Comparison of ENCODE assay signal across 8 cellular contexts in genomic region chr14:105482486-105483110, GRCh38. TPM values are rescaled to one million over a fixed set of nuclear protein-coding genes. Genes with fewer than 3 reads are reported as not detected.
DNase-seq lines count a peak whose midpoint lies in the region; ATAC-seq and TF ChIP-seq lines count a peak whose summit lies in the region.

No MANE protein-coding gene starts in this region.

- H3K14ac ChIP-seq in neuronal stem cell (ENCODE audit: low read length): peak overlapping the region; percentile 58

- H3K27ac ChIP-seq in BLaER1 treated with 17β-estradiol and CSF1 and Interleukin-3, amounts not matched to agents 10 nM and 100 nM: peak overlapping the region; percentile 58 to 98 (median 86); a peak in 21 of 22 replicates
- H3K27ac ChIP-seq in PC-9: peak overlapping the region; percentile 27
- H3K27ac ChIP-seq in neuronal stem cell (replicated peaks; ENCODE audit: low read length): no peak overlapping the region
- H3K27ac ChIP-seq in OCI-LY7 (ENCODE audit: low read depth, low read length, poor library complexity, severe bottlenecking): no peak overlapping the region

- peak overlapping the region; percentile 96 to 100 (median 100) for H3K4me2 ChIP-seq in BLaER1 treated with 17β-estradiol and CSF1 and Interleukin-3, amounts not matched to agents 10 nM and 100 nM
- H3K4me2 ChIP-seq in PC-9: peak overlapping the region; percentile 100
- no peak overlapping the region for H3K4me2 ChIP-seq in neuronal stem cell (ENCODE audit: insufficient read depth, low read length, poor library complexity, severe bottlenecking)
- no peak overlapping the region for H3K4me2 ChIP-seq in OCI-LY7 (ENCODE audit: low read length)

- H4K8ac ChIP-seq in neuronal stem cell (ENCODE audit: low read depth, low read length): no peak overlapping the region

- H4K91ac ChIP-seq in neuronal stem cell (ENCODE audit: low read depth, low read length, poor library complexity): peak overlapping the region; percentile 59

- H3K9ac ChIP-seq in BLaER1 treated with 17β-estradiol and CSF1 and Interleukin-3, amounts not matched to agents 10 nM and 100 nM: peak overlapping the region; percentile 55 to 90 (median 76)
- H3K9ac ChIP-seq in endocrine pancreas (ENCODE audit: control insufficient read depth, insufficient read depth, low read length) (peak overlapping the region; percentile 82), neuronal stem cell (ENCODE audit: low read depth, low read length, poor library complexity) (peak overlapping the region; percentile 61)

- H3K9me3 ChIP-seq in BLaER1 treated with 17β-estradiol and CSF1 and Interleukin-3, amounts not matched to agents 10 nM and 100 nM (replicated peaks in 1 of 11): no peaks in the 10 kb centered on the region
- no peaks in the 10 kb centered on the region for H3K9me3 ChIP-seq in PC-9 (ENCODE audit: insufficient read depth, low read depth)
- no peaks in the 10 kb centered on the region for H3K9me3 ChIP-seq in endocrine pancreas (ENCODE audit: control insufficient read depth, low read length)
- peaks cover 0 to 6% of the 10 kb centered on the region in 2 donors for H3K9me3 ChIP-seq in neuronal stem cell (replicated peaks in 1 of 2; ENCODE audit: control insufficient read depth in 2 of 2, insufficient read depth in 1 of 2, low read depth in 1 of 2, low read length in 2 of 2)
- H3K9me3 ChIP-seq in OCI-LY7 (ENCODE audit: low read length): no peaks in the 10 kb centered on the region

- H3K9me2 ChIP-seq in PC-9 (ENCODE audit: insufficient read depth) (no peaks in the 10 kb centered on the region), OCI-LY7 (ENCODE audit: insufficient read depth, low read length) (no peaks in the 10 kb centered on the region)

- H2AK5ac ChIP-seq in neuronal stem cell (ENCODE audit: low read depth, low read length): peak overlapping the region; percentile 77

- BruUV-seq in PC-9 (replicated peaks; lab: Mats Ljungman, UMichigan) (no TSS peak), OCI-LY7 (replicated peaks; lab: Mats Ljungman, UMichigan) (no TSS peak)

- H3K79me2 ChIP-seq in PC-9 (ENCODE audit: low read depth): no peaks in the 10 kb centered on the region
- H3K79me2 ChIP-seq in OCI-LY7 (ENCODE audit: insufficient read depth, low read depth, low read length): no peaks in the 10 kb centered on the region

- no peak for TF ChIP-seq CTCF in PC-9 (conservative IDR thresholded peaks at IDR 0.05)
- no peak for TF ChIP-seq CTCF in OCI-LY7 (conservative IDR thresholded peaks at IDR 0.05; ENCODE audit: low read length)

- peaks cover 52 to 87% (median 82%) of the 10 kb centered on the region in 10 experiments for H3K4me1 ChIP-seq in BLaER1 treated with 17β-estradiol and CSF1 and Interleukin-3, amounts not matched to agents 10 nM and 100 nM
- H3K4me1 ChIP-seq in PC-9 (replicated peaks; ENCODE audit: insufficient read depth) (peaks cover 37% of the 10 kb centered on the region), endocrine pancreas (ENCODE audit: control insufficient read depth, insufficient read depth, low read length) (no peaks in the 10 kb centered on the region), neuronal stem cell (ENCODE audit: control insufficient read depth in 2 of 2, insufficient read depth in 1 of 2, low read depth in 1 of 2, low read length in 2 of 2) (peaks cover 50 to 60% of the 10 kb centered on the region in 2 donors), OCI-LY7 (ENCODE audit: insufficient read depth, low read length, poor library complexity, severe bottlenecking) (peaks cover 28% of the 10 kb centered on the region)

- intact Hi-C loops in PC-9 (cut with micrococcal nuclease; ENCODE audit: unreplicated experiment) (loop anchor here (2.0 to 5.0 kb wide), 3 partner anchors 180 to 510 kb away; partner anchors contain the start of gene BRF1), OCI-LY7 (cut with micrococcal nuclease; ENCODE audit: unreplicated experiment) (no loop called here)

- peak overlapping the region; percentile 92 for H3K4ac ChIP-seq in neuronal stem cell (ENCODE audit: low read length)

- DNase-seq in PC-9 (no peak), neuronal stem cell (ENCODE audit: low spot score) (no peak), OCI-LY7 (ENCODE audit: low spot score) (no peak)

- no peak for ATAC-seq in HG03280 (IDR thresholded peaks at IDR 0.05; ENCODE audit: unreplicated experiment)
- no peak for ATAC-seq in HG02884 (IDR thresholded peaks at IDR 0.05; ENCODE audit: unreplicated experiment)
- no peak for ATAC-seq in HG03097 (IDR thresholded peaks at IDR 0.05; ENCODE audit: low FRiP score, unreplicated experiment)

- H3F3A ChIP-seq in PC-9 (ENCODE audit: insufficient read depth, low read depth): peaks cover 17% of the 10 kb centered on the region

- no peaks in the 10 kb centered on the region for H3K36me3 ChIP-seq in BLaER1 treated with 17β-estradiol and CSF1 and Interleukin-3, amounts not matched to agents 10 nM and 100 nM
- H3K36me3 ChIP-seq in PC-9 (ENCODE audit: low read depth) (no peaks in the 10 kb centered on the region), endocrine pancreas (ENCODE audit: control insufficient read depth, insufficient read depth, low read length) (no peaks in the 10 kb centered on the region), neuronal stem cell (replicated peaks in 1 of 2; ENCODE audit: control insufficient read depth in 2 of 2, insufficient read depth in 2 of 2, low read length in 2 of 2) (no peaks in the 10 kb centered on the region), OCI-LY7 (ENCODE audit: insufficient read depth, low read length) (no peaks in the 10 kb centered on the region)

- CTCF ChIA-PET in PC-9 (lab: Charles Lee) (interaction anchor here (0.6 to 0.8 kb wide), 2 partner anchors 10 to 111 kb away, joined by 3 read pairs; no protein-coding TSS in a partner anchor), OCI-LY7 (lab: Charles Lee; ENCODE audit: unreplicated experiment) (no interaction called here)

- H2BK15ac ChIP-seq in neuronal stem cell (ENCODE audit: low read length): peak overlapping the region; percentile 60

- H2AFZ ChIP-seq in PC-9 (no peak overlapping the region), neuronal stem cell (ENCODE audit: low read length) (no peak overlapping the region), OCI-LY7 (ENCODE audit: low read length) (no peak overlapping the region)

- POLR2A ChIA-PET in PC-9 (lab: Charles Lee; ENCODE audit: unreplicated experiment) (no interaction called here), OCI-LY7 (lab: Charles Lee) (interaction anchor here (1.2 kb wide), 1 partner anchor 50 kb away, joined by 3 read pairs; no protein-coding TSS in a partner anchor)

- H3K79me1 ChIP-seq in neuronal stem cell (ENCODE audit: low read depth, low read length): peaks cover 2% of the 10 kb centered on the region

- H3K4me3 ChIP-seq in BLaER1 treated with 17β-estradiol and CSF1 and Interleukin-3, amounts not matched to agents 10 nM and 100 nM: peak overlapping the region in 6 of 10 experiments; percentile 0 to 58 (median 46); a peak in 3 of 20 replicates
- H3K4me3 ChIP-seq in PC-9 (no peak overlapping the region), endocrine pancreas (ENCODE audit: control insufficient read depth, insufficient read depth, low read length) (no peak overlapping the region), neuronal stem cell (ENCODE audit: low read length in 2 of 2) (no peak overlapping the region), OCI-LY7 (ENCODE audit: low read depth, low read length, poor library complexity, severe bottlenecking) (no peak overlapping the region)

- WGBS in neuronal stem cell (ENCODE audit: extremely low coverage in 2 of 2, insufficient read length in 2 of 2, insufficient replicate concordance in 1 of 2), 2 donors: no CpG with 5 or more reads among the region's 18 CpGs

- H3K23ac ChIP-seq in neuronal stem cell (ENCODE audit: low read depth, low read length, poor library complexity): peak overlapping the region; percentile 57

- H3K27me3 ChIP-seq in BLaER1 treated with 17β-estradiol and CSF1 and Interleukin-3, amounts not matched to agents 10 nM and 100 nM: peaks cover 44 to 62% (median 57%) of the 10 kb centered on the region in 11 experiments
- no peaks in the 10 kb centered on the region for H3K27me3 ChIP-seq in PC-9 (ENCODE audit: insufficient read depth, low read depth)
- H3K27me3 ChIP-seq in endocrine pancreas (ENCODE audit: control insufficient read depth, insufficient read depth, low read length): no peaks in the 10 kb centered on the region
- H3K27me3 ChIP-seq in neuronal stem cell (ENCODE audit: control insufficient read depth in 3 of 3, insufficient read depth in 3 of 3, low read depth in 1 of 3, low read length in 3 of 3): peaks cover 0 to 58% (median 21%) of the 10 kb centered on the region in 3 experiments

- H2BK12ac ChIP-seq in neuronal stem cell (ENCODE audit: low read length): peak overlapping the region; percentile 97

- peak overlapping the region; percentile 83 for H2BK5ac ChIP-seq in neuronal stem cell (ENCODE audit: low read length)

- peak overlapping the region; percentile 33 for H3K18ac ChIP-seq in neuronal stem cell (ENCODE audit: low read length)

- H4K20me1 ChIP-seq in BLaER1 treated with 17β-estradiol and CSF1 and Interleukin-3, amounts not matched to agents 10 nM and 100 nM: peaks cover 0 to 63% (median 20%) of the 10 kb centered on the region in 11 experiments; a peak in 16 of 22 replicates
- no peaks in the 10 kb centered on the region for H4K20me1 ChIP-seq in PC-9 (ENCODE audit: insufficient read depth)
- no peaks in the 10 kb centered on the region for H4K20me1 ChIP-seq in OCI-LY7 (ENCODE audit: insufficient read depth, low read length)

- H2BK120ac ChIP-seq in neuronal stem cell (ENCODE audit: low read depth, low read length): peak overlapping the region; percentile 99

RNA-seq across cellular contexts. Expression of gene CRIP1, which starts 4.1 kb away (rescaled TPM):
- total RNA-seq in PC-9 (2021) (296 and 374 TPM in 2 replicates), OCI-LY7 (2022) (1.5 TPM in 1 of 2 replicates, not detected in the other)
- 98.0 TPM for polyA plus RNA-seq in neuronal stem cell (2013, experiment 1 of 2)
- 93.7 TPM for polyA plus RNA-seq in neuronal stem cell (2013, experiment 2 of 2)
- total RNA-seq in OCI-LY7 (2014; rRNA removed; shearing (Covaris generic)): 4.1 and 4.6 TPM in 2 replicates

RNA-seq across cellular contexts. Expression of gene CRIP2, which starts 8.0 kb away (rescaled TPM):
- total RNA-seq in PC-9 (2021) (42.5 and 50.2 TPM in 2 replicates), OCI-LY7 (2022) (not detected in 2 replicates)
- polyA plus RNA-seq in neuronal stem cell (2013, experiment 1 of 2): 16.9 TPM
- 15.2 TPM for polyA plus RNA-seq in neuronal stem cell (2013, experiment 2 of 2)
- not detected in 2 replicates for total RNA-seq in OCI-LY7 (2014; rRNA removed; shearing (Covaris generic))

RNA-seq across cellular contexts. Expression of gene TEDC1, which starts 8.4 kb away (rescaled TPM):
- total RNA-seq in PC-9 (2021) (21.2 and 31.9 TPM in 2 replicates), OCI-LY7 (2022) (55.8 and 58.0 TPM in 2 replicates)
- polyA plus RNA-seq in neuronal stem cell (2013, experiment 1 of 2): 13.4 TPM
- 11.7 TPM for polyA plus RNA-seq in neuronal stem cell (2013, experiment 2 of 2)
- total RNA-seq in OCI-LY7 (2014; rRNA removed; shearing (Covaris generic)): 53.2 and 57.4 TPM in 2 replicates

RNA-seq across cellular contexts. Expression of gene TMEM121, which starts 43.8 kb away (rescaled TPM):
- total RNA-seq in PC-9 (2021) (1.0 and 1.1 TPM in 2 replicates), OCI-LY7 (2022) (0.21 and 0.31 TPM in 2 replicates)
- 7.2 TPM for polyA plus RNA-seq in neuronal stem cell (2013, experiment 1 of 2)
- 6.3 TPM for polyA plus RNA-seq in neuronal stem cell (2013, experiment 2 of 2)
- 0.25 and 0.70 TPM in 2 replicates for total RNA-seq in OCI-LY7 (2014; rRNA removed; shearing (Covaris generic))

Comparison
In these comparisons a context has a peak if more than half of its experiments do, and no peak if none do; other contexts are left out.
1. H3K27ac ChIP-seq: peak in BLaER1 treated with 17β-estradiol and CSF1 and Interleukin-3, amounts not matched to agents 10 nM and 100 nM (11 of 11) and PC-9 (single experiment); none in neuronal stem cell (single experiment) and OCI-LY7 (single experiment).
2. H3K4me2 ChIP-seq: peak in BLaER1 treated with 17β-estradiol and CSF1 and Interleukin-3, amounts not matched to agents 10 nM and 100 nM (11 of 11) and PC-9 (single experiment); none in neuronal stem cell (single experiment) and OCI-LY7 (single experiment).
3. H3K4me3 ChIP-seq: peak in BLaER1 treated with 17β-estradiol and CSF1 and Interleukin-3, amounts not matched to agents 10 nM and 100 nM (6 of 10); none in PC-9 (single experiment), endocrine pancreas (single experiment), neuronal stem cell (0 of 2) and OCI-LY7 (single experiment).
4. RNA of gene CRIP1, which starts 4.1 kb away (total RNA-seq): 296 to 374 TPM in PC-9; 1.5 to 4.6 TPM in OCI-LY7; every median in the first group is over 10 times any median in the second.
5. RNA of gene CRIP2, which starts 8.0 kb away (total RNA-seq): 42.5 to 50.2 TPM in PC-9; not detected in OCI-LY7; every median in the first group is over 10 times any median in the second.
6. Peak in every context shown above with its lines, with median percentiles within 50 percentile points of each other: H3K9ac ChIP-seq.